ENCODE assay signal across 1 cellular context in genomic region chr22:50200333-50201190, GRCh38.
TF ChIP-seq lines count a peak whose summit lies in the region.

SELENOO (plus strand) TSS chr22:50201011; CDS start chr22:50201037, 26 bp downstream.

TF ChIP-seq in K562, 482 proteins besides CTCF, POLR2A, EP300 and RAD21 (continued from another document and continues in another):
- TF ChIP-seq, protein P1, sequence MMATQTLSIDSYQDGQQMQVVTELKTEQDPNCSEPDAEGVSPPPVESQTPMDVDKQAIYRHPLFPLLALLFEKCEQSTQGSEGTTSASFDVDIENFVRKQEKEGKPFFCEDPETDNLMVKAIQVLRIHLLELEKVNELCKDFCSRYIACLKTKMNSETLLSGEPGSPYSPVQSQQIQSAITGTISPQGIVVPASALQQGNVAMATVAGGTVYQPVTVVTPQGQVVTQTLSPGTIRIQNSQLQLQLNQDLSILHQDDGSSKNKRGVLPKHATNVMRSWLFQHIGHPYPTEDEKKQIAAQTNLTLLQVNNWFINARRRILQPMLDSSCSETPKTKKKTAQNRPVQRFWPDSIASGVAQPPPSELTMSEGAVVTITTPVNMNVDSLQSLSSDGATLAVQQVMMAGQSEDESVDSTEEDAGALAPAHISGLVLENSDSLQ (IDR thresholded peaks at IDR 0.05): peak; percentile 98
- TF ChIP-seq NEUROD1 (IDR thresholded peaks at IDR 0.05; ENCODE audit: borderline replicate concordance, low read depth, low read length, partially characterized antibody) (no peak), XRCC3 (IDR thresholded peaks at IDR 0.05) (no peak), ZBTB1 (CRISPR knock-in tag; IDR thresholded peaks at IDR 0.05; ENCODE audit: borderline replicate concordance, low read depth) (no peak), SP1 (CRISPR knock-in tag; IDR thresholded peaks at IDR 0.05) (peak; percentile 34; the same call in 1 of the 2 replicates), HMG20B (CRISPR knock-in tag; IDR thresholded peaks at IDR 0.05) (no peak), NCOA2 (IDR thresholded peaks at IDR 0.05; ENCODE audit: partially characterized antibody in 2 of 2) (no peak), HDAC6 (IDR thresholded peaks at IDR 0.05; ENCODE audit: low read depth, low read length) (no peak), ZNF146 (CRISPR knock-in tag; IDR thresholded peaks at IDR 0.05; ENCODE audit: unreplicated experiment) (no peak), ZNF639 (CRISPR knock-in tag; conservative IDR thresholded peaks at IDR 0.05 in 1 of 2, IDR thresholded peaks at IDR 0.05 in 1 of 2) (no peak), CREB1 (IDR thresholded peaks at IDR 0.05) (no peak; the same call in 1 of the 2 replicates), CREB1 (CRISPR knock-in tag; IDR thresholded peaks at IDR 0.05) (no peak), SMAD4 (CRISPR knock-in tag; conservative IDR thresholded peaks at IDR 0.05) (no peak), ZNF23 (CRISPR knock-in tag; IDR thresholded peaks at IDR 0.05) (no peak), C11orf30 (IDR thresholded peaks at IDR 0.05; ENCODE audit: low read depth) (no peak), RCOR1 (IDR thresholded peaks at IDR 0.05; ENCODE audit: borderline replicate concordance in 1 of 2, low read depth in 2 of 2, low read length in 2 of 2) (no peak), RBM25 (IDR thresholded peaks at IDR 0.05; ENCODE audit: low read depth, low read length, severe bottlenecking) (peak; percentile 99), NFE2 (IDR thresholded peaks at IDR 0.05; ENCODE audit: low read depth) (no peak), BRD9 (IDR thresholded peaks at IDR 0.05; ENCODE audit: low read depth, partially characterized antibody) (no peak), YY1 (IDR thresholded peaks at IDR 0.05; ENCODE audit: borderline replicate concordance in 1 of 3, control insufficient read depth in 1 of 3, extremely low read depth in 1 of 3, insufficient read depth in 3 of 3, insufficient read length in 1 of 3, insufficient replicate concordance in 2 of 3, low read depth in 1 of 3, low read length in 2 of 3) (peak in 2 of 3 experiments; percentile 65 to 67), MECOM (CRISPR knock-in tag; IDR thresholded peaks at IDR 0.05) (no peak), KLF16 (IDR thresholded peaks at IDR 0.05) (no peak), NCOA1 (IDR thresholded peaks at IDR 0.05; ENCODE audit: low read depth) (no peak), CBX2 (IDR thresholded peaks at IDR 0.05; ENCODE audit: insufficient read depth, low read length, poor library complexity, severe bottlenecking) (no peak), OTX1 (CRISPR knock-in tag; IDR thresholded peaks at IDR 0.05) (no peak), ZKSCAN3 (CRISPR knock-in tag; IDR thresholded peaks at IDR 0.05) (no peak), FOS (IDR thresholded peaks at IDR 0.05; ENCODE audit: extremely low read depth, insufficient read length) (peak; percentile 47), MTA3 (IDR thresholded peaks at IDR 0.05; ENCODE audit: borderline replicate concordance) (no peak), ZNF436 (CRISPR knock-in tag; IDR thresholded peaks at IDR 0.05) (no peak), ETV6 (IDR thresholded peaks at IDR 0.05; ENCODE audit: borderline replicate concordance in 1 of 2, low read depth in 2 of 2, low read length in 1 of 2) (no peak), ETV6 (CRISPR knock-in tag; IDR thresholded peaks at IDR 0.05; ENCODE audit: borderline replicate concordance) (no peak), POLR2G (IDR thresholded peaks at IDR 0.05; ENCODE audit: low read depth, low read length) (peak; percentile 65), RBM14 (IDR thresholded peaks at IDR 0.05; ENCODE audit: borderline replicate concordance, insufficient read depth, low read depth, low read length) (no peak), PBX2 (CRISPR knock-in tag; IDR thresholded peaks at IDR 0.05; ENCODE audit: low read depth) (peak; percentile 78), PBX2 (tag; conservative IDR thresholded peaks at IDR 0.05; ENCODE audit: low read depth) (peak; percentile 79), USF2 (CRISPR knock-in tag; IDR thresholded peaks at IDR 0.05) (peak; percentile 28; the same call in 1 of the 2 replicates), JUN (IDR thresholded peaks at IDR 0.05; ENCODE audit: borderline replicate concordance, low read depth, low read length) (no peak), JUN (CRISPR knock-in tag; IDR thresholded peaks at IDR 0.05; ENCODE audit: borderline replicate concordance) (no peak)
- TF ChIP-seq, protein P2, sequence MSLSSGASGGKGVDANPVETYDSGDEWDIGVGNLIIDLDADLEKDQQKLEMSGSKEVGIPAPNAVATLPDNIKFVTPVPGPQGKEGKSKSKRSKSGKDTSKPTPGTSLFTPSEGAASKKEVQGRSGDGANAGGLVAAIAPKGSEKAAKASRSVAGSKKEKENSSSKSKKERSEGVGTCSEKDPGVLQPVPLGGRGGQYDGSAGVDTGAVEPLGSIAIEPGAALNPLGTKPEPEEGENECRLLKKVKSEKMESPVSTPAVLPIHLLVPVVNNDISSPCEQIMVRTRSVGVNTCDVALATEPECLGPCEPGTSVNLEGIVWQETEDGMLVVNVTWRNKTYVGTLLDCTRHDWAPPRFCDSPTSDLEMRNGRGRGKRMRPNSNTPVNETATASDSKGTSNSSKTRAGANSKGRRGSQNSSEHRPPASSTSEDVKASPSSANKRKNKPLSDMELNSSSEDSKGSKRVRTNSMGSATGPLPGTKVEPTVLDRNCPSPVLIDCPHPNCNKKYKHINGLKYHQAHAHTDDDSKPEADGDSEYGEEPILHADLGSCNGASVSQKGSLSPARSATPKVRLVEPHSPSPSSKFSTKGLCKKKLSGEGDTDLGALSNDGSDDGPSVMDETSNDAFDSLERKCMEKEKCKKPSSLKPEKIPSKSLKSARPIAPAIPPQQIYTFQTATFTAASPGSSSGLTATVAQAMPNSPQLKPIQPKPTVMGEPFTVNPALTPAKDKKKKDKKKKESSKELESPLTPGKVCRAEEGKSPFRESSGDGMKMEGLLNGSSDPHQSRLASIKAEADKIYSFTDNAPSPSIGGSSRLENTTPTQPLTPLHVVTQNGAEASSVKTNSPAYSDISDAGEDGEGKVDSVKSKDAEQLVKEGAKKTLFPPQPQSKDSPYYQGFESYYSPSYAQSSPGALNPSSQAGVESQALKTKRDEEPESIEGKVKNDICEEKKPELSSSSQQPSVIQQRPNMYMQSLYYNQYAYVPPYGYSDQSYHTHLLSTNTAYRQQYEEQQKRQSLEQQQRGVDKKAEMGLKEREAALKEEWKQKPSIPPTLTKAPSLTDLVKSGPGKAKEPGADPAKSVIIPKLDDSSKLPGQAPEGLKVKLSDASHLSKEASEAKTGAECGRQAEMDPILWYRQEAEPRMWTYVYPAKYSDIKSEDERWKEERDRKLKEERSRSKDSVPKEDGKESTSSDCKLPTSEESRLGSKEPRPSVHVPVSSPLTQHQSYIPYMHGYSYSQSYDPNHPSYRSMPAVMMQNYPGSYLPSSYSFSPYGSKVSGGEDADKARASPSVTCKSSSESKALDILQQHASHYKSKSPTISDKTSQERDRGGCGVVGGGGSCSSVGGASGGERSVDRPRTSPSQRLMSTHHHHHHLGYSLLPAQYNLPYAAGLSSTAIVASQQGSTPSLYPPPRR (CRISPR knock-in tag; IDR thresholded peaks at IDR 0.05; ENCODE audit: borderline replicate concordance): no peak
- TF ChIP-seq, protein P3, sequence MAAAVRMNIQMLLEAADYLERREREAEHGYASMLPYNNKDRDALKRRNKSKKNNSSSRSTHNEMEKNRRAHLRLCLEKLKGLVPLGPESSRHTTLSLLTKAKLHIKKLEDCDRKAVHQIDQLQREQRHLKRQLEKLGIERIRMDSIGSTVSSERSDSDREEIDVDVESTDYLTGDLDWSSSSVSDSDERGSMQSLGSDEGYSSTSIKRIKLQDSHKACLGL (CRISPR knock-in tag; IDR thresholded peaks at IDR 0.05; ENCODE audit: borderline replicate concordance, poor library complexity, severe bottlenecking): no peak
- TF ChIP-seq, protein P4, sequence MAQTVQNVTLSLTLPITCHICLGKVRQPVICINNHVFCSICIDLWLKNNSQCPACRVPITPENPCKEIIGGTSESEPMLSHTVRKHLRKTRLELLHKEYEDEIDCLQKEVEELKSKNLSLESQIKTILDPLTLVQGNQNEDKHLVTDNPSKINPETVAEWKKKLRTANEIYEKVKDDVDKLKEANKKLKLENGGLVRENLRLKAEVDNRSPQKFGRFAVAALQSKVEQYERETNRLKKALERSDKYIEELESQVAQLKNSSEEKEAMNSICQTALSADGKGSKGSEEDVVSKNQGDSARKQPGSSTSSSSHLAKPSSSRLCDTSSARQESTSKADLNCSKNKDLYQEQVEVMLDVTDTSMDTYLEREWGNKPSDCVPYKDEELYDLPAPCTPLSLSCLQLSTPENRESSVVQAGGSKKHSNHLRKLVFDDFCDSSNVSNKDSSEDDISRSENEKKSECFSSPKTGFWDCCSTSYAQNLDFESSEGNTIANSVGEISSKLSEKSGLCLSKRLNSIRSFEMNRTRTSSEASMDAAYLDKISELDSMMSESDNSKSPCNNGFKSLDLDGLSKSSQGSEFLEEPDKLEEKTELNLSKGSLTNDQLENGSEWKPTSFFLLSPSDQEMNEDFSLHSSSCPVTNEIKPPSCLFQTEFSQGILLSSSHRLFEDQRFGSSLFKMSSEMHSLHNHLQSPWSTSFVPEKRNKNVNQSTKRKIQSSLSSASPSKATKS (CRISPR knock-in tag; IDR thresholded peaks at IDR 0.05): no peak
- TF ChIP-seq, protein P5, sequence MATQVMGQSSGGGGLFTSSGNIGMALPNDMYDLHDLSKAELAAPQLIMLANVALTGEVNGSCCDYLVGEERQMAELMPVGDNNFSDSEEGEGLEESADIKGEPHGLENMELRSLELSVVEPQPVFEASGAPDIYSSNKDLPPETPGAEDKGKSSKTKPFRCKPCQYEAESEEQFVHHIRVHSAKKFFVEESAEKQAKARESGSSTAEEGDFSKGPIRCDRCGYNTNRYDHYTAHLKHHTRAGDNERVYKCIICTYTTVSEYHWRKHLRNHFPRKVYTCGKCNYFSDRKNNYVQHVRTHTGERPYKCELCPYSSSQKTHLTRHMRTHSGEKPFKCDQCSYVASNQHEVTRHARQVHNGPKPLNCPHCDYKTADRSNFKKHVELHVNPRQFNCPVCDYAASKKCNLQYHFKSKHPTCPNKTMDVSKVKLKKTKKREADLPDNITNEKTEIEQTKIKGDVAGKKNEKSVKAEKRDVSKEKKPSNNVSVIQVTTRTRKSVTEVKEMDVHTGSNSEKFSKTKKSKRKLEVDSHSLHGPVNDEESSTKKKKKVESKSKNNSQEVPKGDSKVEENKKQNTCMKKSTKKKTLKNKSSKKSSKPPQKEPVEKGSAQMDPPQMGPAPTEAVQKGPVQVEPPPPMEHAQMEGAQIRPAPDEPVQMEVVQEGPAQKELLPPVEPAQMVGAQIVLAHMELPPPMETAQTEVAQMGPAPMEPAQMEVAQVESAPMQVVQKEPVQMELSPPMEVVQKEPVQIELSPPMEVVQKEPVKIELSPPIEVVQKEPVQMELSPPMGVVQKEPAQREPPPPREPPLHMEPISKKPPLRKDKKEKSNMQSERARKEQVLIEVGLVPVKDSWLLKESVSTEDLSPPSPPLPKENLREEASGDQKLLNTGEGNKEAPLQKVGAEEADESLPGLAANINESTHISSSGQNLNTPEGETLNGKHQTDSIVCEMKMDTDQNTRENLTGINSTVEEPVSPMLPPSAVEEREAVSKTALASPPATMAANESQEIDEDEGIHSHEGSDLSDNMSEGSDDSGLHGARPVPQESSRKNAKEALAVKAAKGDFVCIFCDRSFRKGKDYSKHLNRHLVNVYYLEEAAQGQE (CRISPR knock-in tag; IDR thresholded peaks at IDR 0.05; ENCODE audit: low read depth): no peak
- TF ChIP-seq, protein P6, sequence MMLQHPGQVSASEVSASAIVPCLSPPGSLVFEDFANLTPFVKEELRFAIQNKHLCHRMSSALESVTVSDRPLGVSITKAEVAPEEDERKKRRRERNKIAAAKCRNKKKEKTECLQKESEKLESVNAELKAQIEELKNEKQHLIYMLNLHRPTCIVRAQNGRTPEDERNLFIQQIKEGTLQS (IDR thresholded peaks at IDR 0.05): no peak
- TF ChIP-seq, protein P6 (CRISPR knock-in tag; conservative IDR thresholded peaks at IDR 0.05): no peak
